In genomic region chr9:97981828-97982164, GRCh38 we compare ENCODE assay signal across 11 cellular contexts. TPM values are rescaled to one million over a fixed set of nuclear protein-coding genes. Genes with fewer than 3 reads are reported as not detected.
DNase-seq lines count a peak whose midpoint lies in the region; ATAC-seq and TF ChIP-seq lines count a peak whose summit lies in the region.
"Had no signal": no experiment of that assay in that cellular context is flagged by ENCODE, and none has a peak within 500 bp of the region (broad histone marks: within the 10 kb centered on the region; RNA-seq: fewer than 3 reads in every experiment).

No MANE protein-coding gene starts in this region.

- no peak for TF ChIP-seq CTCF in HL-60 (IDR thresholded peaks at IDR 0.05; ENCODE audit: insufficient read depth, low read length)

- H3K4me1 Mint-ChIP-seq in activated naive CD8-positive, alpha-beta T cell (ENCODE audit: low read depth), result peaks cover 48% of the 10 kb centered on the region
- H3K4me1 Mint-ChIP-seq in naive B cell, result peaks cover 9 to 23% (median 23%) of the 10 kb centered on the region in 3 donors

- H3K27me3 Mint-ChIP-seq in activated naive CD8-positive, alpha-beta T cell, result no peaks in the 10 kb centered on the region
- no peaks in the 10 kb centered on the region for H3K27me3 Mint-ChIP-seq in naive B cell
- H3K27me3 Mint-ChIP-seq: T-helper 17 cell had no signal

- DNase-seq in HL-60 (ENCODE audit: low read depth in 1 of 2, low spot score in 1 of 2) (no peak), naive B cell (no peak), NCI-H226 (no peak), posterior vena cava (ENCODE audit: low spot score) (no peak)
- DNase-seq in stimulated activated CD4-positive, alpha-beta T cell treated with anti-CD3 and anti-CD28 coated beads, Interleukin-4, amount 100 ng/mL, for 24 hours, result no peak
- DNase-seq: NCI-H2029 treated with DMSO at 0.1 percent for 48 hours, T-helper 17 cell had no signal

- H3K4me3 Mint-ChIP-seq in activated naive CD8-positive, alpha-beta T cell, result peak overlapping the region; percentile 86
- peak overlapping the region in 4 of 8 donors; percentile 1 to 90 (median 82) for H3K4me3 Mint-ChIP-seq in naive B cell

- peaks cover 6% of the 10 kb centered on the region for H3K36me3 Mint-ChIP-seq in activated naive CD8-positive, alpha-beta T cell
- H3K36me3 Mint-ChIP-seq in naive B cell, result no peaks in the 10 kb centered on the region

- H3K27ac Mint-ChIP-seq in activated naive CD8-positive, alpha-beta T cell, result peak overlapping the region; percentile 84
- peak overlapping the region in 4 of 6 donors; percentile 67 to 95 (median 90) for H3K27ac Mint-ChIP-seq in naive B cell
- H3K27ac Mint-ChIP-seq: T-helper 17 cell had no signal

- peak overlapping the region in 4 of 11 experiments; percentile 100; a peak in 8 of 22 replicates for H3K9ac ChIP-seq in BLaER1 treated with 17β-estradiol and CSF1 and Interleukin-3, amounts not matched to agents 10 nM and 100 nM

- H3K4me3 ChIP-seq in BLaER1 treated with 17β-estradiol and CSF1 and Interleukin-3, amounts not matched to agents 10 nM and 100 nM, result peak overlapping the region in 4 of 10 experiments; percentile 91 to 95 (median 94); a peak in 2 of 20 replicates
- no peak overlapping the region for H3K4me3 ChIP-seq in HL-60 (replicated peaks; ENCODE audit: insufficient read depth, low read length)

- peaks cover 0 to 14% (median 6%) of the 10 kb centered on the region in 11 experiments; a peak in 7 of 22 replicates for H3K36me3 ChIP-seq in BLaER1 treated with 17β-estradiol and CSF1 and Interleukin-3, amounts not matched to agents 10 nM and 100 nM

- H3K27ac ChIP-seq in BLaER1 treated with 17β-estradiol and CSF1 and Interleukin-3, amounts not matched to agents 10 nM and 100 nM, result peak overlapping the region in 3 of 11 experiments; percentile 100; a peak in 5 of 22 replicates
- peak overlapping the region; percentile 100; the same call in 1 of the 2 replicates for H3K27ac ChIP-seq in HL-60 (replicated peaks)

- H3K9me3 ChIP-seq in BLaER1 treated with 17β-estradiol and CSF1 and Interleukin-3, amounts not matched to agents 10 nM and 100 nM (replicated peaks in 1 of 11), result peaks cover 0 to 3% (median 0%) of the 10 kb centered on the region in 11 experiments; a peak in 1 of 22 replicates

- H3K4me2 ChIP-seq in BLaER1 treated with 17β-estradiol and CSF1 and Interleukin-3, amounts not matched to agents 10 nM and 100 nM, result peak overlapping the region; percentile 84 to 98 (median 89); a peak in 19 of 22 replicates

- peaks cover 0 to 11% (median 7%) of the 10 kb centered on the region in 11 experiments; a peak in 15 of 22 replicates for H4K20me1 ChIP-seq in BLaER1 treated with 17β-estradiol and CSF1 and Interleukin-3, amounts not matched to agents 10 nM and 100 nM

- H3K27me3 ChIP-seq in BLaER1 treated with 17β-estradiol and CSF1 and Interleukin-3, amounts not matched to agents 10 nM and 100 nM, result no peaks in the 10 kb centered on the region
- no peaks in the 10 kb centered on the region for H3K27me3 ChIP-seq in HL-60 (ENCODE audit: insufficient read depth, poor library complexity, severe bottlenecking)

- H3K9me3 Mint-ChIP-seq in activated naive CD8-positive, alpha-beta T cell (ENCODE audit: low read depth), result no peaks in the 10 kb centered on the region
- H3K9me3 Mint-ChIP-seq in naive B cell, result no peaks in the 10 kb centered on the region

- ATAC-seq in naive B cell (ENCODE audit: low read depth in 2 of 2) (no peak), GM18867 (IDR thresholded peaks at IDR 0.05; ENCODE audit: unreplicated experiment) (no peak)
- ATAC-seq: T-helper 17 cell had no signal

- intact Hi-C loops in posterior vena cava (cut with DNase I), result loop anchor here (5.0 to 10.0 kb wide), 3 partner anchors 59 to 517 kb away; partner anchors contain the start of genes NANS (in 1 of the 2) and TRMO (in 1 of the 2)

- H3K4me1 ChIP-seq in BLaER1 treated with 17β-estradiol and CSF1 and Interleukin-3, amounts not matched to agents 10 nM and 100 nM, result peaks cover 16 to 40% (median 35%) of the 10 kb centered on the region in 10 experiments

RNA-seq across cellular contexts. Expression of gene ANP32B, which starts 1.3 kb away (rescaled TPM):
- 10 to 100 TPM; 47.9 to 75.3 (median 70.6) TPM for polyA plus RNA-seq in naive B cell (ENCODE audit: low read depth in 6 of 6)
- 10 to 100 TPM; 95.8 to 98.0 TPM for total RNA-seq in posterior vena cava

RNA-seq across cellular contexts. Expression of gene HEMGN, which starts 43.8 kb away (rescaled TPM):
- under 1 TPM in 1 of 6 donors, not detected in 5; 0.24 TPM for polyA plus RNA-seq in naive B cell (ENCODE audit: low read depth in 6 of 6)
- under 1 TPM; 0.33 to 0.83 TPM for total RNA-seq in posterior vena cava
- total RNA-seq: pulmonary artery endothelial cell had no signal

RNA-seq across cellular contexts. Expression of gene TRMO, which starts 59.5 kb away (rescaled TPM):
- polyA plus RNA-seq in naive B cell (ENCODE audit: low read depth in 6 of 6), result 10 to 100 TPM; 13.4 to 31.8 (median 15.5) TPM
- 1 to 10 TPM; 7.0 to 8.7 TPM for total RNA-seq in posterior vena cava
